ENCODE assay signal across 27 cellular contexts in genomic region chr10:90571876-90572275, GRCh38.
DNase-seq lines count a peak whose midpoint lies in the region; ATAC-seq, FAIRE-seq and TF ChIP-seq lines count a peak whose summit lies in the region.
"Had no signal": no experiment of that assay in that cellular context is flagged by ENCODE, and none has a peak within 500 bp of the region (broad histone marks: within the 10 kb centered on the region; RNA-seq: fewer than 3 reads in every experiment).

No MANE protein-coding gene starts in this region.

- DNase-seq in NCI-H748 (lab: John Stamatoyannopoulos, UW; ENCODE audit: unreplicated experiment) = peak; percentile 49
- no peak for DNase-seq in NCI-H748 treated with DMSO at 0.1 percent for 48 hours (lab: John Stamatoyannopoulos, UW)
- DNase-seq in NCI-H524 treated with DMSO at 0.1 percent for 48 hours (lab: John Stamatoyannopoulos, UW) = peak; percentile 2
- peak; percentile 19 for DNase-seq in astrocyte of the spinal cord (ENCODE audit: low read depth, low spot score)
- no peak for DNase-seq in omental fat pad (ENCODE audit: low spot score)
- no peak for DNase-seq in endothelial cell (ENCODE audit: low spot score)
- no peak for DNase-seq in activated CD8-positive, alpha-beta memory T cell treated with anti-CD3 and anti-CD28 coated beads, Interleukin-2, amount 50 U/mL, for 4 hours
- no peak for DNase-seq in HepG2 (ENCODE audit: low spot score)
- DNase-seq: BE2C; Calu3; CD8-positive, alpha-beta memory T cell; DMS79 treated with DMSO at 0.1 percent for 48 hours; GF-D8; NCI-H1048; NCI-H146; NCI-H1930; NCI-H510A; NCI-H82; SHP77 had no signal

- no peak overlapping the region for H2AFZ ChIP-seq in HepG2 (ENCODE audit: low read length)

- in situ Hi-C loops in astrocyte of the spinal cord (cut with HindIII; ENCODE audit: low sequenced_read_pairs) (no loop called here), HepG2 (cut with HindIII; ENCODE audit: extremely low pct_ligation_motif_present, low pct_unique_long_range_greater_than_20kb) (no loop called here)

- no peak overlapping the region for H3K4me3 Mint-ChIP-seq in endothelial cell (ENCODE audit: unreplicated experiment)
- H3K4me3 Mint-ChIP-seq: CD14-positive monocyte; CD8-positive, alpha-beta memory T cell; IgD-negative memory B cell had no signal

- H3K4me2 ChIP-seq in HepG2 (ENCODE audit: low read depth, low read length) = no peak overlapping the region
- H3K4me2 ChIP-seq: KMS-11 had no signal

- intact Hi-C loops in HepG2 (cut with micrococcal nuclease; ENCODE audit: unreplicated experiment) = no loop called here

- H4K20me1 ChIP-seq in HepG2 (ENCODE audit: insufficient read depth, low read length) = no peaks in the 10 kb centered on the region

- no peak overlapping the region for H3K4me3 ChIP-seq in astrocyte of the spinal cord (ENCODE audit: low read depth, low read length)
- H3K4me3 ChIP-seq in HepG2 (replicated peaks in 1 of 3; ENCODE audit: insufficient read depth in 1 of 3, low read depth in 2 of 3, low read length in 3 of 3) = no peak overlapping the region

- H3K9me3 ChIP-seq in HepG2 (ENCODE audit: low read length) = no peaks in the 10 kb centered on the region
- H3K9me3 ChIP-seq: BE2C had no signal

- POLR2A ChIA-PET in HepG2 (lab: Yijun Ruan, JAX) = no interaction called here

- BruUV-seq in HepG2 (replicated peaks; lab: Mats Ljungman, UMichigan) = no TSS peak

- no peak for TF ChIP-seq RAD21 in HepG2 (CRISPR knock-in tag; IDR thresholded peaks at IDR 0.05)

- TF ChIP-seq POLR2A in HepG2 (IDR thresholded peaks at IDR 0.05; ENCODE audit: insufficient read depth in 1 of 2, low read depth in 2 of 2, low read length in 2 of 2) = no peak

- H3K27ac ChIP-seq in HepG2 (ENCODE audit: extremely low read length, insufficient read depth, low read length) = no peak overlapping the region
- H3K27ac ChIP-seq: 22Rv1, KMS-11, RWPE1 had no signal

- TF ChIP-seq EP300 in HepG2 (IDR thresholded peaks at IDR 0.05; ENCODE audit: low read depth in 2 of 2, low read length in 2 of 2) (no peak), HepG2 (CRISPR knock-in tag; IDR thresholded peaks at IDR 0.05; ENCODE audit: borderline replicate concordance) (no peak)

- H3K27ac Mint-ChIP-seq in endothelial cell (ENCODE audit: unreplicated experiment) = no peak overlapping the region
- H3K27ac Mint-ChIP-seq: CD14-positive monocyte; CD8-positive, alpha-beta memory T cell; IgD-negative memory B cell had no signal

- no peaks in the 10 kb centered on the region for H3K36me3 ChIP-seq in HepG2 (replicated peaks in 1 of 2; ENCODE audit: control insufficient read depth in 1 of 2, insufficient read depth in 2 of 2, low read length in 2 of 2)
- H3K36me3 ChIP-seq: BE2C had no signal

- no peaks in the 10 kb centered on the region for H3K4me1 ChIP-seq in HepG2 (ENCODE audit: insufficient read depth, low read length)
- H3K4me1 ChIP-seq: BE2C had no signal

- no peaks in the 10 kb centered on the region for H3K9me3 Mint-ChIP-seq in endothelial cell (ENCODE audit: unreplicated experiment)
- H3K9me3 Mint-ChIP-seq: IgD-negative memory B cell had no signal

- no peaks in the 10 kb centered on the region for H3K36me3 Mint-ChIP-seq in endothelial cell (ENCODE audit: low read depth, unreplicated experiment)
- H3K36me3 Mint-ChIP-seq: CD14-positive monocyte; CD8-positive, alpha-beta memory T cell; IgD-negative memory B cell had no signal

- H3K4me1 Mint-ChIP-seq in endothelial cell (ENCODE audit: unreplicated experiment) = peaks cover 5% of the 10 kb centered on the region
- H3K4me1 Mint-ChIP-seq: CD14-positive monocyte; CD8-positive, alpha-beta memory T cell; IgD-negative memory B cell had no signal

- CTCF ChIA-PET in HepG2 (lab: Yijun Ruan, JAX; ENCODE audit: low intra/inter-chr PET ratio, low total read pairs) = no interaction called here

- no peak for FAIRE-seq in HepG2 (lab: Jason Lieb, UNC)
- FAIRE-seq: GM12891, H1 had no signal

- ATAC-seq in omental fat pad (ENCODE audit: low FRiP score) (no peak), HepG2 (no peak)
- ATAC-seq: HCT116 had no signal

- H3K27me3 Mint-ChIP-seq in endothelial cell (ENCODE audit: unreplicated experiment) = no peaks in the 10 kb centered on the region
- H3K27me3 Mint-ChIP-seq: CD8-positive, alpha-beta memory T cell had no signal

- no peak overlapping the region for H3K9ac ChIP-seq in HepG2 (ENCODE audit: insufficient read depth, low read depth, low read length)
- H3K9ac ChIP-seq: KMS-11 had no signal

- H3K79me2 ChIP-seq in HepG2 (ENCODE audit: insufficient read depth, low read length) = no peaks in the 10 kb centered on the region

- TF ChIP-seq CTCF in astrocyte of the spinal cord (IDR thresholded peaks at IDR 0.05; ENCODE audit: low read depth, low read length) (no peak), omental fat pad (IDR thresholded peaks at IDR 0.05) (no peak), endothelial cell (IDR thresholded peaks at IDR 0.05; ENCODE audit: unreplicated experiment) (no peak), HepG2 (CRISPR knock-in tag; IDR thresholded peaks at IDR 0.05) (no peak)

- no peaks in the 10 kb centered on the region for H3K27me3 ChIP-seq in HepG2 (ENCODE audit: control insufficient read depth in 1 of 2, insufficient read depth in 2 of 2, low read length in 2 of 2)
- H3K27me3 ChIP-seq: BE2C had no signal

- WGBS in HepG2 (ENCODE audit: low lambda C conversion rate) = 5% methylated on average over 3 of the region's 3 CpGs

TF ChIP-seq in HepG2, 621 proteins besides CTCF, POLR2A, EP300 and RAD21:
- TF ChIP-seq ZNF816 (CRISPR knock-in tag; IDR thresholded peaks at IDR 0.05; ENCODE audit: borderline replicate concordance) = no peak
- no peak for TF ChIP-seq XBP1 (CRISPR knock-in tag; IDR thresholded peaks at IDR 0.05)
- no peak for TF ChIP-seq ZFP36L1 (CRISPR knock-in tag; IDR thresholded peaks at IDR 0.05)
- no peak for TF ChIP-seq ASH2L (IDR thresholded peaks at IDR 0.05; ENCODE audit: insufficient read length, low read depth, low read length)
- TF ChIP-seq CERS6 (CRISPR knock-in tag; IDR thresholded peaks at IDR 0.05) = no peak
TF ChIP-seq in HepG2: peak in this region for 0.

Comparison
In these comparisons a context has a peak if more than half of its experiments do, and no peak if none do; other contexts are left out.
1. DNase-seq: peak in NCI-H748 (single experiment), NCI-H524 treated with DMSO at 0.1 percent for 48 hours (single experiment) and astrocyte of the spinal cord (single experiment); none in NCI-H748 treated with DMSO at 0.1 percent for 48 hours (single experiment), omental fat pad (single experiment), endothelial cell (single experiment), activated CD8-positive, alpha-beta memory T cell treated with anti-CD3 and anti-CD28 coated beads, Interleukin-2, amount 50 U/mL, for 4 hours (single experiment) and HepG2 (single experiment).